27 cellular contexts compared by ENCODE assay signal in genomic region chr4:6764976-6765620, GRCh38.
"Had no signal": no experiment of that assay in that cellular context is flagged by ENCODE, and none has a peak within 500 bp of the region (broad histone marks: within the 10 kb centered on the region; RNA-seq: fewer than 3 reads in every experiment).

No MANE protein-coding gene starts in this region.

- H3K4me1 ChIP-seq: pancreas, right lobe of liver, uterus had no signal

- H3K9me3 Mint-ChIP-seq: naive B cell; naive thymus-derived CD8-positive, alpha-beta T cell; nephron progenitor cell; neural crest cell; stimulated activated effector memory CD8-positive, alpha-beta T cell treated with anti-CD3 and anti-CD28 coated beads, Interleukin-12 subunit alpha, Interleukin-12 subunit beta, amount 100 ng/mL, for 72 hours; stimulated activated naive B cell treated with anti-CD40 and anti-IgM and Interleukin-4, amounts not matched to agents 10 μg/mL and 1 μg/mL and 100 μg/mL, for 72 hours; stimulated activated naive CD8-positive, alpha-beta T cell treated with anti-CD3 and anti-CD28 coated beads, Interleukin-15, Interleukin-2, amounts not matched to agents 100 ng/mL and 50 ng/mL, for 24 hours; type B pancreatic cell had no signal

- H3K27me3 ChIP-seq: pancreas, right lobe of liver, testis, tibial artery, transverse colon, upper lobe of right lung, uterus had no signal

- H3K27ac Mint-ChIP-seq: nephron progenitor cell; progenitor cell of endocrine pancreas; stimulated activated effector memory CD8-positive, alpha-beta T cell treated with anti-CD3 and anti-CD28 coated beads, Interleukin-12 subunit alpha, Interleukin-12 subunit beta, amount 100 ng/mL, for 72 hours; stimulated activated naive B cell treated with anti-CD40 and anti-IgM and Interleukin-4, amounts not matched to agents 10 μg/mL and 1 μg/mL and 100 μg/mL, for 72 hours; stimulated activated naive CD8-positive, alpha-beta T cell treated with anti-CD3 and anti-CD28 coated beads, Interleukin-15, Interleukin-2, amounts not matched to agents 100 ng/mL and 50 ng/mL, for 24 hours; type B pancreatic cell had no signal

- H3K4me1 Mint-ChIP-seq: naive B cell had no signal

- H3K27me3 Mint-ChIP-seq: stimulated activated naive CD8-positive, alpha-beta T cell treated with anti-CD3 and anti-CD28 coated beads, Interleukin-15, Interleukin-2, amounts not matched to agents 100 ng/mL and 50 ng/mL, for 24 hours had no signal

- H3K36me3 Mint-ChIP-seq: naive B cell; naive thymus-derived CD8-positive, alpha-beta T cell; stimulated activated effector memory CD8-positive, alpha-beta T cell treated with anti-CD3 and anti-CD28 coated beads, Interleukin-12 subunit alpha, Interleukin-12 subunit beta, amount 100 ng/mL, for 72 hours; stimulated activated naive B cell treated with anti-CD40 and anti-IgM and Interleukin-4, amounts not matched to agents 10 μg/mL and 1 μg/mL and 100 μg/mL, for 72 hours; type B pancreatic cell had no signal

- H3K4me3 ChIP-seq: pancreas, psoas muscle, right lobe of liver, sigmoid colon, stomach, testis, tibial artery, transverse colon, upper lobe of right lung, uterus had no signal

- H3K9me3 ChIP-seq: pancreas, psoas muscle, right lobe of liver, sigmoid colon, stomach, testis, tibial artery, transverse colon, upper lobe of right lung, uterus had no signal

- ATAC-seq: naive thymus-derived CD8-positive, alpha-beta T cell; pancreas; psoas muscle; right cardiac atrium; stimulated activated effector memory CD8-positive, alpha-beta T cell treated with anti-CD3 and anti-CD28 coated beads, Interleukin-12 subunit alpha, Interleukin-12 subunit beta, amount 100 ng/mL, for 72 hours; stimulated activated naive B cell treated with anti-CD40 and anti-IgM and Interleukin-4, amounts not matched to agents 10 μg/mL and 1 μg/mL and 100 μg/mL, for 72 hours; upper lobe of right lung had no signal

- H3K27ac ChIP-seq: pancreas, psoas muscle, right lobe of liver, sigmoid colon, stomach, testis, tibial artery, transverse colon, upper lobe of right lung, uterus had no signal

- DNase-seq: naive B cell; naive thymus-derived CD8-positive, alpha-beta T cell; nephron progenitor cell; occipital lobe; right cardiac atrium; right lobe of liver; sigmoid colon; small intestine; stimulated activated CD4-positive, alpha-beta T cell treated with anti-CD3 and anti-CD28 coated beads, Interleukin-15, amount 100 ng/mL, for 24 hours; stimulated activated CD4-positive, alpha-beta T cell treated with anti-CD3 and anti-CD28 coated beads, Interleukin-2, amount 100 ng/mL, for 24 hours; stimulated activated CD4-positive, alpha-beta T cell treated with anti-CD3 and anti-CD28 coated beads, Interleukin-2, amount 100 ng/mL, for 48 hours; stimulated activated CD4-positive, alpha-beta T cell treated with anti-CD3 and anti-CD28 coated beads, Interleukin-4, amount 100 ng/mL, for 24 hours; stimulated activated naive B cell treated with anti-CD40 and anti-IgM and Interleukin-4, amounts not matched to agents 10 μg/mL and 1 μg/mL and 100 μg/mL, for 72 hours; stimulated activated naive CD4-positive, alpha-beta T cell treated with Interleukin-2 at 50 U/mL for 16 hours; stomach; testis; tibial artery; transverse colon; uterus had no signal

- H3K4me3 Mint-ChIP-seq: naive B cell; naive thymus-derived CD8-positive, alpha-beta T cell; nephron progenitor cell; neural crest cell; stimulated activated effector memory CD8-positive, alpha-beta T cell treated with anti-CD3 and anti-CD28 coated beads, Interleukin-12 subunit alpha, Interleukin-12 subunit beta, amount 100 ng/mL, for 72 hours; stimulated activated naive B cell treated with anti-CD40 and anti-IgM and Interleukin-4, amounts not matched to agents 10 μg/mL and 1 μg/mL and 100 μg/mL, for 72 hours; stimulated activated naive CD8-positive, alpha-beta T cell treated with anti-CD3 and anti-CD28 coated beads, Interleukin-15, Interleukin-2, amounts not matched to agents 100 ng/mL and 50 ng/mL, for 24 hours; type B pancreatic cell had no signal

- H3K36me3 ChIP-seq: pancreas, right lobe of liver, sigmoid colon, stomach, tibial artery, transverse colon, upper lobe of right lung, uterus had no signal
